Comparison of ENCODE assay signal across 24 cellular contexts in genomic region chr2:7961550-7961949, GRCh38.
"Had no signal": no experiment of that assay in that cellular context is flagged by ENCODE, and none has a peak within 500 bp of the region (broad histone marks: within the 10 kb centered on the region; RNA-seq: fewer than 3 reads in every experiment).

No MANE protein-coding gene starts in this region.

- H3K27me3 Mint-ChIP-seq: naive B cell; stimulated activated naive CD8-positive, alpha-beta T cell treated with anti-CD3 and anti-CD28 coated beads, Interleukin-15, amount 100 ng/mL, for 72 hours; type B pancreatic cell had no signal

- H3K36me3 Mint-ChIP-seq: mesothelial cell of epicardium; natural killer cell; neural progenitor cell; stimulated activated memory B cell treated with anti-CD40 and anti-IgM and Interleukin-4, amounts not matched to agents 10 μg/mL and 1 μg/mL and 100 μg/mL, for 72 hours; type B pancreatic cell had no signal

- H3K27me3 ChIP-seq: neural progenitor cell, neutrophil, right atrium auricular region, tibial nerve, uterus had no signal

- H3K36me3 ChIP-seq: left ventricle myocardium inferior, neural progenitor cell, neutrophil, right atrium auricular region, tibial nerve, uterus had no signal

- H3K9ac ChIP-seq: neural progenitor cell, parathyroid adenoma had no signal

- H3K4me3 ChIP-seq: left ventricle myocardium inferior, lung, neural progenitor cell, psoas muscle, right atrium auricular region, skin epidermis, tibial nerve, uterus had no signal

- H3K9me3 Mint-ChIP-seq: mesothelial cell of epicardium; natural killer cell; nephron progenitor cell; neural progenitor cell; stimulated activated memory B cell treated with anti-CD40 and anti-IgM and Interleukin-4, amounts not matched to agents 10 μg/mL and 1 μg/mL and 100 μg/mL, for 72 hours; stimulated activated naive CD8-positive, alpha-beta T cell treated with anti-CD3 and anti-CD28 coated beads, Interleukin-15, amount 100 ng/mL, for 72 hours; type B pancreatic cell had no signal

- H2AFZ ChIP-seq: parathyroid adenoma had no signal

- ATAC-seq: natural killer cell; psoas muscle; sciatic nerve; stimulated activated memory B cell treated with anti-CD40 and anti-IgM and Interleukin-4, amounts not matched to agents 10 μg/mL and 1 μg/mL and 100 μg/mL, for 72 hours; stimulated activated naive CD8-positive, alpha-beta T cell treated with anti-CD3 and anti-CD28 coated beads, Interleukin-15, amount 100 ng/mL, for 72 hours had no signal

- H3K79me2 ChIP-seq: parathyroid adenoma had no signal

- H3K4me1 Mint-ChIP-seq: naive B cell; natural killer cell; stimulated activated memory B cell treated with anti-CD40 and anti-IgM and Interleukin-4, amounts not matched to agents 10 μg/mL and 1 μg/mL and 100 μg/mL, for 72 hours; stimulated activated naive CD8-positive, alpha-beta T cell treated with anti-CD3 and anti-CD28 coated beads, Interleukin-15, amount 100 ng/mL, for 72 hours had no signal

- H3K4me2 ChIP-seq: neural progenitor cell had no signal

- H3K27ac Mint-ChIP-seq: mesothelial cell of epicardium; naive B cell; natural killer cell; nephron progenitor cell; neural progenitor cell; stimulated activated memory B cell treated with anti-CD40 and anti-IgM and Interleukin-4, amounts not matched to agents 10 μg/mL and 1 μg/mL and 100 μg/mL, for 72 hours; stimulated activated naive CD8-positive, alpha-beta T cell treated with anti-CD3 and anti-CD28 coated beads, Interleukin-15, amount 100 ng/mL, for 72 hours; type B pancreatic cell had no signal

- H3K4me1 ChIP-seq: left ventricle myocardium inferior, parathyroid adenoma, psoas muscle, right atrium auricular region, tibial nerve, uterus had no signal

- H3K27ac ChIP-seq: left ventricle myocardium inferior, neural progenitor cell, neutrophil, parathyroid adenoma, psoas muscle, right atrium auricular region, skin epidermis, tibial nerve, uterus had no signal

- DNase-seq: islet precursor cell; left ventricle myocardium inferior; mesendoderm; naive B cell; natural killer cell; nephron progenitor cell; occipital lobe; psoas muscle; stimulated activated CD4-positive, alpha-beta T cell treated with anti-CD3 and anti-CD28 coated beads, Interleukin-4, amount 100 ng/mL, for 24 hours; stimulated activated naive CD4-positive, alpha-beta T cell treated with Interleukin-2 at 50 U/mL for 16 hours; stimulated activated naive CD8-positive, alpha-beta T cell treated with anti-CD3 and anti-CD28 coated beads, Interleukin-15, amount 100 ng/mL, for 72 hours; substantia nigra; uterus had no signal

- H3K9me3 ChIP-seq: left ventricle myocardium inferior, neutrophil, psoas muscle, right atrium auricular region, tibial nerve, uterus had no signal

- H3K4me3 Mint-ChIP-seq: mesothelial cell of epicardium; naive B cell; natural killer cell; nephron progenitor cell; neural progenitor cell; stimulated activated memory B cell treated with anti-CD40 and anti-IgM and Interleukin-4, amounts not matched to agents 10 μg/mL and 1 μg/mL and 100 μg/mL, for 72 hours; stimulated activated naive CD8-positive, alpha-beta T cell treated with anti-CD3 and anti-CD28 coated beads, Interleukin-15, amount 100 ng/mL, for 72 hours; type B pancreatic cell had no signal
